8 cellular contexts compared by ENCODE assay signal in the genomic region with DNA sequence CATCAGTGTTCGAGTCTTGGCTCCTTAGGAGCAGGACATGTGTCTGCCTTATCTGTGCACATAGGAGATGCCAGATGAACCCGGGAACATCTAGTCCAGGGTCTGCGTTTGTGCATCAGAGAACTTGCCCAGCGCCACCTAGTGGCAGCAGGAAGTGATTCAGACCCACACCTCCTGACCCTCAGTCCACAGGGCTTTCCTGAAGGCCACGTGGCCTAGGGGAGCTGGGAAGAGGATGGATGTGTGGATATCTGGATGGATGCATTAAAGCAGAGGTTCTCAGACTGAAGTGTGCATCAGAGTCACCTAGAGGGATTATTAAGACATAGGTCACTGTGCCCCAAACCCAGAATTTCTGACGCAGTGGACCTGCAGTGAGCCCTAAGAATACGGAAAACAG. TPM values are rescaled to one million over a fixed set of nuclear protein-coding genes. Genes with fewer than 3 reads are reported as not detected.
DNase-seq lines count a peak whose midpoint lies in the region; ATAC-seq and TF ChIP-seq lines count a peak whose summit lies in the region.

No MANE protein-coding gene starts in this region.

- no peaks in the 10 kb centered on the region for H3K36me3 ChIP-seq in brain microvascular endothelial cell (replicated peaks)

- no peak for TF ChIP-seq EP300 in Ishikawa (IDR thresholded peaks at IDR 0.05; ENCODE audit: borderline replicate concordance)

- peak; percentile 53 for TF ChIP-seq RAD21 in Ishikawa (IDR thresholded peaks at IDR 0.05; ENCODE audit: low read depth)

- intact Hi-C loops in left colon (cut with DNase I, micrococcal nuclease) = no loop called here

- TF ChIP-seq CTCF in GM12873 (IDR thresholded peaks at IDR 0.05; ENCODE audit: insufficient read depth, low read depth, low read length, missing control alignments) = peak; percentile 92
- peak; percentile 69 for TF ChIP-seq CTCF in brain microvascular endothelial cell (IDR thresholded peaks at IDR 0.05; ENCODE audit: low read depth, low read length, missing control alignments)

- H3K27me3 ChIP-seq in brain microvascular endothelial cell (replicated peaks) = no peaks in the 10 kb centered on the region

- in situ Hi-C loops in brain microvascular endothelial cell (cut with HindIII; ENCODE audit: low pct_ligation_motif_present, low sequenced_read_pairs) = no loop called here

- DNase-seq in 8988T (peak; percentile 48), SW480 (ENCODE audit: low spot score) (peak; percentile 45), brain microvascular endothelial cell (no peak), left colon (peak in 1 of 2 donors; percentile 55)
- DNase-seq in stimulated activated CD8-positive, alpha-beta memory T cell treated with anti-CD3 and anti-CD28 coated beads, Interleukin-2, amount 100 ng/mL, for 48 hours (ENCODE audit: low read depth in 2 of 2) = peak; percentile 28 to 43

- ATAC-seq in left colon (peak; percentile 70), GM21528 (IDR thresholded peaks at IDR 0.05; ENCODE audit: low FRiP score, unreplicated experiment) (no peak)

- no peak overlapping the region for H3K27ac ChIP-seq in brain microvascular endothelial cell

- no peak overlapping the region for H3K4me3 ChIP-seq in brain microvascular endothelial cell (ENCODE audit: low read depth, low read length)

TF ChIP-seq in Ishikawa, 13 proteins besides CTCF, POLR2A, EP300 and RAD21:
- TF ChIP-seq, protein P1, sequence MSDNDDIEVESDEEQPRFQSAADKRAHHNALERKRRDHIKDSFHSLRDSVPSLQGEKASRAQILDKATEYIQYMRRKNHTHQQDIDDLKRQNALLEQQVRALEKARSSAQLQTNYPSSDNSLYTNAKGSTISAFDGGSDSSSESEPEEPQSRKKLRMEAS (IDR thresholded peaks at IDR 0.05) = peak; percentile 68
- TF ChIP-seq, protein P2, sequence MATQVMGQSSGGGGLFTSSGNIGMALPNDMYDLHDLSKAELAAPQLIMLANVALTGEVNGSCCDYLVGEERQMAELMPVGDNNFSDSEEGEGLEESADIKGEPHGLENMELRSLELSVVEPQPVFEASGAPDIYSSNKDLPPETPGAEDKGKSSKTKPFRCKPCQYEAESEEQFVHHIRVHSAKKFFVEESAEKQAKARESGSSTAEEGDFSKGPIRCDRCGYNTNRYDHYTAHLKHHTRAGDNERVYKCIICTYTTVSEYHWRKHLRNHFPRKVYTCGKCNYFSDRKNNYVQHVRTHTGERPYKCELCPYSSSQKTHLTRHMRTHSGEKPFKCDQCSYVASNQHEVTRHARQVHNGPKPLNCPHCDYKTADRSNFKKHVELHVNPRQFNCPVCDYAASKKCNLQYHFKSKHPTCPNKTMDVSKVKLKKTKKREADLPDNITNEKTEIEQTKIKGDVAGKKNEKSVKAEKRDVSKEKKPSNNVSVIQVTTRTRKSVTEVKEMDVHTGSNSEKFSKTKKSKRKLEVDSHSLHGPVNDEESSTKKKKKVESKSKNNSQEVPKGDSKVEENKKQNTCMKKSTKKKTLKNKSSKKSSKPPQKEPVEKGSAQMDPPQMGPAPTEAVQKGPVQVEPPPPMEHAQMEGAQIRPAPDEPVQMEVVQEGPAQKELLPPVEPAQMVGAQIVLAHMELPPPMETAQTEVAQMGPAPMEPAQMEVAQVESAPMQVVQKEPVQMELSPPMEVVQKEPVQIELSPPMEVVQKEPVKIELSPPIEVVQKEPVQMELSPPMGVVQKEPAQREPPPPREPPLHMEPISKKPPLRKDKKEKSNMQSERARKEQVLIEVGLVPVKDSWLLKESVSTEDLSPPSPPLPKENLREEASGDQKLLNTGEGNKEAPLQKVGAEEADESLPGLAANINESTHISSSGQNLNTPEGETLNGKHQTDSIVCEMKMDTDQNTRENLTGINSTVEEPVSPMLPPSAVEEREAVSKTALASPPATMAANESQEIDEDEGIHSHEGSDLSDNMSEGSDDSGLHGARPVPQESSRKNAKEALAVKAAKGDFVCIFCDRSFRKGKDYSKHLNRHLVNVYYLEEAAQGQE (IDR thresholded peaks at IDR 0.05; ENCODE audit: low read depth) = no peak
- TF ChIP-seq YY1 (IDR thresholded peaks at IDR 0.05; ENCODE audit: low read depth) = no peak
- TF ChIP-seq NFIC (IDR thresholded peaks at IDR 0.05) = no peak
- no peak for TF ChIP-seq FOXM1 (IDR thresholded peaks at IDR 0.05; ENCODE audit: borderline replicate concordance, low read depth)
- TF ChIP-seq ZBTB7A (IDR thresholded peaks at IDR 0.05; ENCODE audit: low read depth) = no peak
- TF ChIP-seq TCF12 (IDR thresholded peaks at IDR 0.05; ENCODE audit: low read depth) = no peak
- no peak for TF ChIP-seq CEBPB (IDR thresholded peaks at IDR 0.05)
- no peak for TF ChIP-seq EGR1 (IDR thresholded peaks at IDR 0.05)
- no peak for TF ChIP-seq TEAD4 (IDR thresholded peaks at IDR 0.05)
- no peak for TF ChIP-seq TAF1 (IDR thresholded peaks at IDR 0.05; ENCODE audit: low read depth)
- TF ChIP-seq, protein P3, sequence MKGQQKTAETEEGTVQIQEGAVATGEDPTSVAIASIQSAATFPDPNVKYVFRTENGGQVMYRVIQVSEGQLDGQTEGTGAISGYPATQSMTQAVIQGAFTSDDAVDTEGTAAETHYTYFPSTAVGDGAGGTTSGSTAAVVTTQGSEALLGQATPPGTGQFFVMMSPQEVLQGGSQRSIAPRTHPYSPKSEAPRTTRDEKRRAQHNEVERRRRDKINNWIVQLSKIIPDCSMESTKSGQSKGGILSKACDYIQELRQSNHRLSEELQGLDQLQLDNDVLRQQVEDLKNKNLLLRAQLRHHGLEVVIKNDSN (IDR thresholded peaks at IDR 0.05) = peak; percentile 83
- TF ChIP-seq CREB1 (IDR thresholded peaks at IDR 0.05; ENCODE audit: low read depth) = no peak

RNA-seq across cellular contexts. Expression of a gene that starts 37.3 kb away (rescaled TPM):
- total RNA-seq in left colon = 100 to 1,000 TPM in 1 of 2 donors, 10 to 100 TPM in 1; 87.8 to 118 TPM
